In the genomic region with DNA sequence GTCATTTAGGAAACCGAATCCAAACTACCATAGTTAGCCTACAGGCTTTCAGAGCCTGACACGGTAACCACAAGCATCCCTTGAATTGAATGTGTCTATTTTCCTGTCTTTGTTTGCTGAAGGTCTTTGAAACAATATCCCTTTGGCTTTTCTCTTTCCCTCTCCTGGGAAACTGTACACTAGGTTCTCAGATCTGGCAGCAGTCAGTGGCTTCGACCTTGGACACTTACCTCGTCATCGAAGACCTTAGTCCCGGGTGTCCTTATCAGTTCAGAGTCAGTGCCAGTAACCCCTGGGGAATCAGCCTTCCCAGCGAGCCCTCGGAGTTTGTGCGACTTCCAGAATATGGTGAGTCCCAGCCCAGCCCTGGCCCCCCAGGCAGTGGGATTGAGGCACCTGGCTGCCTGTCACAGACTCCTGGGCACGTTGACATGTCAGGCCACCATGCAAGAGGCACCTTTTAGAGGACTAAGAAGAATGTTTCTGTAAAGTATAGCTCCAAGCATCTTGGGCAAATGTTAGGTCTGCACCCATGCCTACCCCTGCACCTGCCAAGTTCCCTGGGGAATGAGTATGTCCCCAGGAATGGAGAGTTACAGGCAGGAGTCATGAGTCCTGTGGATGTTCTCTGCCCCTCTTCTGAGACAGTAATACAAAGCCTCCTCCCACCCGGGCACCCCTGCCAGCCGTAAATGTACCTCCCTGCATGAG, we compare ENCODE assay signal across 1 cellular context.
A peak's percentile ranks its signal among the peaks of the same experiment; 100 is the strongest.
TF ChIP-seq lines count a peak whose summit lies in the region.

No MANE protein-coding gene starts in this region.

TF ChIP-seq in HepG2, 621 proteins besides CTCF, POLR2A, EP300 and RAD21 (continues in another document):
- TF ChIP-seq, protein P1, sequence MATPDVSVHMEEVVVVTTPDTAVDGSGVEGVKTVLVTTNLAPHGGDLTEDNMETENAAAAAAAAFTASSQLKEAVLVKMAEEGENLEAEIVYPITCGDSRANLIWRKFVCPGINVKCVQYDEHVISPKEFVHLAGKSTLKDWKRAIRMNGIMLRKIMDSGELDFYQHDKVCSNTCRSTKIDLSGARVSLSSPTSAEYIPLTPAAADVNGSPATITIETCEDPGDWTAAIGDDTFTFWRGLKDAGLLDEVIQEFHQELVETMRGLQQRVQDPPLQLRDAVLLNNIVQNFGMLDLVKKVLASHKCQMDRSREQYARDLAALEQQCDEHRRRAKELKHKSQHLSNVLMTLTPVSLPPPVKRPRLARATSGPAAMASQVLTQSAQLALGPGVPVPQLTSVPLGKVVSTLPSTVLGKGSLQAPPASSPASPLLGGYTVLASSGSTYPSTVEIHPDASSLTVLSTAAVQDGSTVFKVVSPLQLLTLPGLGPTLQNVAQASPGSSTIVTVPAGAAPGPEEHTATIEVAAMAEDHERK (CRISPR knock-in tag; IDR thresholded peaks at IDR 0.05; ENCODE audit: low read depth) = no peak
- TF ChIP-seq, protein P2, sequence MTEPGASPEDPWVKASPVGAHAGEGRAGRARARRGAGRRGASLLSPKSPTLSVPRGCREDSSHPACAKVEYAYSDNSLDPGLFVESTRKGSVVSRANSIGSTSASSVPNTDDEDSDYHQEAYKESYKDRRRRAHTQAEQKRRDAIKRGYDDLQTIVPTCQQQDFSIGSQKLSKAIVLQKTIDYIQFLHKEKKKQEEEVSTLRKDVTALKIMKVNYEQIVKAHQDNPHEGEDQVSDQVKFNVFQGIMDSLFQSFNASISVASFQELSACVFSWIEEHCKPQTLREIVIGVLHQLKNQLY (CRISPR knock-in tag; IDR thresholded peaks at IDR 0.05) = peak; percentile 64
- TF ChIP-seq, protein P3, sequence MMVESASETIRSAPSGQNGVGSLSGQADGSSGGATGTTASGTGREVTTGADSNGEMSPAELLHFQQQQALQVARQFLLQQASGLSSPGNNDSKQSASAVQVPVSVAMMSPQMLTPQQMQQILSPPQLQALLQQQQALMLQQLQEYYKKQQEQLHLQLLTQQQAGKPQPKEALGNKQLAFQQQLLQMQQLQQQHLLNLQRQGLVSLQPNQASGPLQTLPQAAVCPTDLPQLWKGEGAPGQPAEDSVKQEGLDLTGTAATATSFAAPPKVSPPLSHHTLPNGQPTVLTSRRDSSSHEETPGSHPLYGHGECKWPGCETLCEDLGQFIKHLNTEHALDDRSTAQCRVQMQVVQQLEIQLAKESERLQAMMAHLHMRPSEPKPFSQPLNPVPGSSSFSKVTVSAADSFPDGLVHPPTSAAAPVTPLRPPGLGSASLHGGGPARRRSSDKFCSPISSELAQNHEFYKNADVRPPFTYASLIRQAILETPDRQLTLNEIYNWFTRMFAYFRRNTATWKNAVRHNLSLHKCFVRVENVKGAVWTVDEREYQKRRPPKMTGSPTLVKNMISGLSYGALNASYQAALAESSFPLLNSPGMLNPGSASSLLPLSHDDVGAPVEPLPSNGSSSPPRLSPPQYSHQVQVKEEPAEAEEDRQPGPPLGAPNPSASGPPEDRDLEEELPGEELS (CRISPR knock-in tag; IDR thresholded peaks at IDR 0.05) = peak; percentile 91
- TF ChIP-seq, protein P4, sequence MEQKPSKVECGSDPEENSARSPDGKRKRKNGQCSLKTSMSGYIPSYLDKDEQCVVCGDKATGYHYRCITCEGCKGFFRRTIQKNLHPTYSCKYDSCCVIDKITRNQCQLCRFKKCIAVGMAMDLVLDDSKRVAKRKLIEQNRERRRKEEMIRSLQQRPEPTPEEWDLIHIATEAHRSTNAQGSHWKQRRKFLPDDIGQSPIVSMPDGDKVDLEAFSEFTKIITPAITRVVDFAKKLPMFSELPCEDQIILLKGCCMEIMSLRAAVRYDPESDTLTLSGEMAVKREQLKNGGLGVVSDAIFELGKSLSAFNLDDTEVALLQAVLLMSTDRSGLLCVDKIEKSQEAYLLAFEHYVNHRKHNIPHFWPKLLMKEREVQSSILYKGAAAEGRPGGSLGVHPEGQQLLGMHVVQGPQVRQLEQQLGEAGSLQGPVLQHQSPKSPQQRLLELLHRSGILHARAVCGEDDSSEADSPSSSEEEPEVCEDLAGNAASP (CRISPR knock-in tag; IDR thresholded peaks at IDR 0.05; ENCODE audit: borderline replicate concordance) = peak; percentile 87; the same call in 1 of the 2 replicates
- TF ChIP-seq HNF4G (IDR thresholded peaks at IDR 0.05; ENCODE audit: borderline replicate concordance, low read depth, low read length) (peak; percentile 59; the same call in 1 of the 2 replicates), HNF4G (CRISPR knock-in tag; IDR thresholded peaks at IDR 0.05; ENCODE audit: borderline replicate concordance, low read depth) (peak; percentile 85; the same call in 1 of the 2 replicates), NFRKB (IDR thresholded peaks at IDR 0.05) (no peak), SMAD9 (CRISPR knock-in tag; IDR thresholded peaks at IDR 0.05) (no peak), MEIS2 (CRISPR knock-in tag; IDR thresholded peaks at IDR 0.05) (peak; percentile 54; the same call in 1 of the 2 replicates), SCMH1 (CRISPR knock-in tag; IDR thresholded peaks at IDR 0.05; ENCODE audit: borderline replicate concordance) (no peak), NR3C1 (CRISPR knock-in tag; IDR thresholded peaks at IDR 0.05) (no peak), ZMYM3 (CRISPR knock-in tag; IDR thresholded peaks at IDR 0.05) (peak; percentile 39; the same call in 1 of the 2 replicates), CBX5 (CRISPR knock-in tag; IDR thresholded peaks at IDR 0.05; ENCODE audit: borderline replicate concordance) (peak; percentile 26; the same call in 1 of the 2 replicates), ZNF720 (CRISPR knock-in tag; IDR thresholded peaks at IDR 0.05) (no peak), GATAD2A (CRISPR knock-in tag; IDR thresholded peaks at IDR 0.05) (peak; percentile 94), MBD4 (IDR thresholded peaks at IDR 0.05; ENCODE audit: borderline replicate concordance, low read length) (no peak), CAMTA2 (CRISPR knock-in tag; IDR thresholded peaks at IDR 0.05; ENCODE audit: borderline replicate concordance) (no peak), BRCA1 (CRISPR knock-in tag; IDR thresholded peaks at IDR 0.05) (0 out of 2 replicates have a peak, but pooled peaks have one; percentile 77), ZNF619 (CRISPR knock-in tag; IDR thresholded peaks at IDR 0.05) (no peak), ZNF263 (CRISPR knock-in tag; IDR thresholded peaks at IDR 0.05) (0 out of 2 replicates have a peak, but pooled peaks have one; percentile 29), ZNF224 (CRISPR knock-in tag; IDR thresholded peaks at IDR 0.05) (no peak), NBN (conservative IDR thresholded peaks at IDR 0.05) (no peak), DMAP1 (CRISPR knock-in tag; IDR thresholded peaks at IDR 0.05) (peak; percentile 51; the same call in 1 of the 2 replicates), SRY (CRISPR knock-in tag; IDR thresholded peaks at IDR 0.05) (0 out of 2 replicates have a peak, but pooled peaks have one; percentile 63), MTA1 (CRISPR knock-in tag; IDR thresholded peaks at IDR 0.05; ENCODE audit: borderline replicate concordance) (peak; percentile 86; the same call in 1 of the 2 replicates), KDM5B (CRISPR knock-in tag; IDR thresholded peaks at IDR 0.05; ENCODE audit: borderline replicate concordance) (no peak; the same call in 1 of the 2 replicates), ZNF572 (CRISPR knock-in tag; IDR thresholded peaks at IDR 0.05) (no peak), ZNF326 (CRISPR knock-in tag; IDR thresholded peaks at IDR 0.05; ENCODE audit: borderline replicate concordance) (no peak), KMT2B (CRISPR knock-in tag; IDR thresholded peaks at IDR 0.05) (no peak; the same call in 1 of the 2 replicates), DR1 (CRISPR knock-in tag; IDR thresholded peaks at IDR 0.05) (peak; percentile 57; the same call in 1 of the 2 replicates), SALL1 (CRISPR knock-in tag; IDR thresholded peaks at IDR 0.05) (peak; percentile 94), ETV5 (CRISPR knock-in tag; IDR thresholded peaks at IDR 0.05; ENCODE audit: borderline replicate concordance) (peak; percentile 67; the same call in 1 of the 2 replicates), ZNF343 (CRISPR knock-in tag; IDR thresholded peaks at IDR 0.05) (0 out of 2 replicates have a peak, but pooled peaks have one; percentile 41), HNRNPLL (IDR thresholded peaks at IDR 0.05; ENCODE audit: low read depth, low read length, poor library complexity, severe bottlenecking) (no peak), SOX13 (IDR thresholded peaks at IDR 0.05) (peak; percentile 80), SOX13 (CRISPR knock-in tag; conservative IDR thresholded peaks at IDR 0.05 in 1 of 2, IDR thresholded peaks at IDR 0.05 in 1 of 2) (peak in 1 of 2 experiments; percentile 96; a peak in 2 of 4 replicates), ZNF7 (CRISPR knock-in tag; IDR thresholded peaks at IDR 0.05) (no peak), CREB1 (IDR thresholded peaks at IDR 0.05) (peak; percentile 77), CREB1 (CRISPR knock-in tag; IDR thresholded peaks at IDR 0.05) (peak; percentile 79), HNRNPL (IDR thresholded peaks at IDR 0.05; ENCODE audit: low read depth, low read length) (0 out of 2 replicates have a peak, but pooled peaks have one; percentile 36), POLR2AphosphoS5 (IDR thresholded peaks at IDR 0.05; ENCODE audit: low read depth, low read length) (peak; percentile 84)
- TF ChIP-seq, protein P5, sequence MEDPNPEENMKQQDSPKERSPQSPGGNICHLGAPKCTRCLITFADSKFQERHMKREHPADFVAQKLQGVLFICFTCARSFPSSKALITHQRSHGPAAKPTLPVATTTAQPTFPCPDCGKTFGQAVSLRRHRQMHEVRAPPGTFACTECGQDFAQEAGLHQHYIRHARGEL (CRISPR knock-in tag; IDR thresholded peaks at IDR 0.05) = no peak
- TF ChIP-seq, protein P6, sequence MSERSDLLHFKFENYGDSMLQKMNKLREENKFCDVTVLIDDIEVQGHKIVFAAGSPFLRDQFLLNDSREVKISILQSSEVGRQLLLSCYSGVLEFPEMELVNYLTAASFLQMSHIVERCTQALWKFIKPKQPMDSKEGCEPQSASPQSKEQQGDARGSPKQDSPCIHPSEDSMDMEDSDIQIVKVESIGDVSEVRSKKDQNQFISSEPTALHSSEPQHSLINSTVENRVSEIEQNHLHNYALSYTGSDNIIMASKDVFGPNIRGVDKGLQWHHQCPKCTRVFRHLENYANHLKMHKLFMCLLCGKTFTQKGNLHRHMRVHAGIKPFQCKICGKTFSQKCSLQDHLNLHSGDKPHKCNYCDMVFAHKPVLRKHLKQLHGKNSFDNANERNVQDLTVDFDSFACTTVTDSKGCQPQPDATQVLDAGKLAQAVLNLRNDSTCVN (CRISPR knock-in tag; IDR thresholded peaks at IDR 0.05; ENCODE audit: borderline replicate concordance) = peak; percentile 51; the same call in 1 of the 2 replicates
- TF ChIP-seq, protein P7, sequence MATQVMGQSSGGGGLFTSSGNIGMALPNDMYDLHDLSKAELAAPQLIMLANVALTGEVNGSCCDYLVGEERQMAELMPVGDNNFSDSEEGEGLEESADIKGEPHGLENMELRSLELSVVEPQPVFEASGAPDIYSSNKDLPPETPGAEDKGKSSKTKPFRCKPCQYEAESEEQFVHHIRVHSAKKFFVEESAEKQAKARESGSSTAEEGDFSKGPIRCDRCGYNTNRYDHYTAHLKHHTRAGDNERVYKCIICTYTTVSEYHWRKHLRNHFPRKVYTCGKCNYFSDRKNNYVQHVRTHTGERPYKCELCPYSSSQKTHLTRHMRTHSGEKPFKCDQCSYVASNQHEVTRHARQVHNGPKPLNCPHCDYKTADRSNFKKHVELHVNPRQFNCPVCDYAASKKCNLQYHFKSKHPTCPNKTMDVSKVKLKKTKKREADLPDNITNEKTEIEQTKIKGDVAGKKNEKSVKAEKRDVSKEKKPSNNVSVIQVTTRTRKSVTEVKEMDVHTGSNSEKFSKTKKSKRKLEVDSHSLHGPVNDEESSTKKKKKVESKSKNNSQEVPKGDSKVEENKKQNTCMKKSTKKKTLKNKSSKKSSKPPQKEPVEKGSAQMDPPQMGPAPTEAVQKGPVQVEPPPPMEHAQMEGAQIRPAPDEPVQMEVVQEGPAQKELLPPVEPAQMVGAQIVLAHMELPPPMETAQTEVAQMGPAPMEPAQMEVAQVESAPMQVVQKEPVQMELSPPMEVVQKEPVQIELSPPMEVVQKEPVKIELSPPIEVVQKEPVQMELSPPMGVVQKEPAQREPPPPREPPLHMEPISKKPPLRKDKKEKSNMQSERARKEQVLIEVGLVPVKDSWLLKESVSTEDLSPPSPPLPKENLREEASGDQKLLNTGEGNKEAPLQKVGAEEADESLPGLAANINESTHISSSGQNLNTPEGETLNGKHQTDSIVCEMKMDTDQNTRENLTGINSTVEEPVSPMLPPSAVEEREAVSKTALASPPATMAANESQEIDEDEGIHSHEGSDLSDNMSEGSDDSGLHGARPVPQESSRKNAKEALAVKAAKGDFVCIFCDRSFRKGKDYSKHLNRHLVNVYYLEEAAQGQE (IDR thresholded peaks at IDR 0.05; ENCODE audit: borderline replicate concordance in 1 of 2, low read depth in 1 of 2, low read length in 2 of 2) = 0 out of 4 replicates have a peak, but pooled peaks of 1 of the 2 experiments have one; percentile 22
- TF ChIP-seq, protein P8, sequence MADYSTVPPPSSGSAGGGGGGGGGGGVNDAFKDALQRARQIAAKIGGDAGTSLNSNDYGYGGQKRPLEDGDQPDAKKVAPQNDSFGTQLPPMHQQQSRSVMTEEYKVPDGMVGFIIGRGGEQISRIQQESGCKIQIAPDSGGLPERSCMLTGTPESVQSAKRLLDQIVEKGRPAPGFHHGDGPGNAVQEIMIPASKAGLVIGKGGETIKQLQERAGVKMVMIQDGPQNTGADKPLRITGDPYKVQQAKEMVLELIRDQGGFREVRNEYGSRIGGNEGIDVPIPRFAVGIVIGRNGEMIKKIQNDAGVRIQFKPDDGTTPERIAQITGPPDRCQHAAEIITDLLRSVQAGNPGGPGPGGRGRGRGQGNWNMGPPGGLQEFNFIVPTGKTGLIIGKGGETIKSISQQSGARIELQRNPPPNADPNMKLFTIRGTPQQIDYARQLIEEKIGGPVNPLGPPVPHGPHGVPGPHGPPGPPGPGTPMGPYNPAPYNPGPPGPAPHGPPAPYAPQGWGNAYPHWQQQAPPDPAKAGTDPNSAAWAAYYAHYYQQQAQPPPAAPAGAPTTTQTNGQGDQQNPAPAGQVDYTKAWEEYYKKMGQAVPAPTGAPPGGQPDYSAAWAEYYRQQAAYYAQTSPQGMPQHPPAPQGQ (CRISPR knock-in tag; IDR thresholded peaks at IDR 0.05; ENCODE audit: borderline replicate concordance) = 0 out of 2 replicates have a peak, but pooled peaks have one; percentile 82
- TF ChIP-seq, protein P9, sequence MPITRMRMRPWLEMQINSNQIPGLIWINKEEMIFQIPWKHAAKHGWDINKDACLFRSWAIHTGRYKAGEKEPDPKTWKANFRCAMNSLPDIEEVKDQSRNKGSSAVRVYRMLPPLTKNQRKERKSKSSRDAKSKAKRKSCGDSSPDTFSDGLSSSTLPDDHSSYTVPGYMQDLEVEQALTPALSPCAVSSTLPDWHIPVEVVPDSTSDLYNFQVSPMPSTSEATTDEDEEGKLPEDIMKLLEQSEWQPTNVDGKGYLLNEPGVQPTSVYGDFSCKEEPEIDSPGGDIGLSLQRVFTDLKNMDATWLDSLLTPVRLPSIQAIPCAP (CRISPR knock-in tag; IDR thresholded peaks at IDR 0.05; ENCODE audit: low read depth) = no peak
